In genomic region chr7:28433604-28434254, GRCh38 we compare ENCODE assay signal across 13 cellular contexts. TPM values are rescaled to one million over a fixed set of nuclear protein-coding genes. Genes with fewer than 3 reads are reported as not detected.
DNase-seq lines count a peak whose midpoint lies in the region; ATAC-seq and TF ChIP-seq lines count a peak whose summit lies in the region.
"Had no signal": no experiment of that assay in that cellular context is flagged by ENCODE, and none has a peak within 500 bp of the region (broad histone marks: within the 10 kb centered on the region; RNA-seq: fewer than 3 reads in every experiment).

No MANE protein-coding gene starts in this region.

- H3K23ac ChIP-seq in neuronal stem cell (ENCODE audit: low read depth, low read length, poor library complexity), result no peak overlapping the region

- DNase-seq in DMS53 (lab: John Stamatoyannopoulos, UW), result peak; percentile 18
- no peak for DNase-seq in DMS53 treated with DMSO at 0.1 percent for 48 hours (lab: John Stamatoyannopoulos, UW; ENCODE audit: unreplicated experiment)
- DNase-seq in NCI-H2227 treated with DMSO at 0.1 percent for 48 hours (lab: John Stamatoyannopoulos, UW), result peak; percentile 6
- peak in 3 of 4 donors; percentile 18 to 29 (median 22) for DNase-seq in body of pancreas
- peak; percentile 9 for DNase-seq in neuronal stem cell (ENCODE audit: low spot score)
- DNase-seq in MM.1S, result no peak
- no peak for DNase-seq in SIG-M5 treated with dmso at 0.1 percent for 504 hours (lab: John Stamatoyannopoulos, UW; ENCODE audit: unreplicated experiment)
- DNase-seq: 8988T; activated CD4-positive, alpha-beta T cell treated with anti-CD3 and anti-CD28 coated beads for 48 hours; mammary epithelial cell; PC-9 had no signal

- no peak overlapping the region for H2BK120ac ChIP-seq in neuronal stem cell (ENCODE audit: low read depth, low read length)

- H4K91ac ChIP-seq in neuronal stem cell (ENCODE audit: low read depth, low read length, poor library complexity), result no peak overlapping the region

- no peak overlapping the region for H3K14ac ChIP-seq in neuronal stem cell (ENCODE audit: low read length)

- H4K20me1 ChIP-seq in MM.1S (ENCODE audit: insufficient read depth, low read length), result no peaks in the 10 kb centered on the region

- no peak overlapping the region for H2BK15ac ChIP-seq in neuronal stem cell (ENCODE audit: low read length)

- H3K4me2 ChIP-seq in neuronal stem cell (ENCODE audit: insufficient read depth, low read length, poor library complexity, severe bottlenecking) (no peak overlapping the region), MM.1S (ENCODE audit: low read depth, low read length) (no peak overlapping the region)
- H3K4me2 ChIP-seq: PC-9 had no signal

- H3K18ac ChIP-seq in neuronal stem cell (ENCODE audit: low read length), result no peak overlapping the region

- intact Hi-C loops in body of pancreas (cut with DNase I), result no loop called here

- H3K9me3 ChIP-seq in body of pancreas (no peaks in the 10 kb centered on the region), neuronal stem cell (replicated peaks in 1 of 2; ENCODE audit: control insufficient read depth in 2 of 2, insufficient read depth in 1 of 2, low read depth in 1 of 2, low read length in 2 of 2) (no peaks in the 10 kb centered on the region), MM.1S (replicated peaks; ENCODE audit: insufficient read depth, low read length) (no peaks in the 10 kb centered on the region)

- no peaks in the 10 kb centered on the region for H3F3A ChIP-seq in MM.1S (ENCODE audit: insufficient read depth, low read length)

- H3K36me3 ChIP-seq in body of pancreas (replicated peaks in 1 of 2; ENCODE audit: insufficient read depth in 1 of 2, low read depth in 2 of 2), result no peaks in the 10 kb centered on the region
- no peaks in the 10 kb centered on the region for H3K36me3 ChIP-seq in neuronal stem cell (replicated peaks in 1 of 2; ENCODE audit: control insufficient read depth in 2 of 2, insufficient read depth in 2 of 2, low read length in 2 of 2)
- H3K36me3 ChIP-seq in MM.1S (replicated peaks; ENCODE audit: insufficient read depth, low read length), result no peaks in the 10 kb centered on the region

- no peaks in the 10 kb centered on the region for H3K79me2 ChIP-seq in MM.1S (ENCODE audit: low read length)

- ATAC-seq in body of pancreas (no peak), HG03442 (IDR thresholded peaks at IDR 0.05; ENCODE audit: unreplicated experiment) (no peak)
- ATAC-seq: right cardiac atrium had no signal

- no peak overlapping the region for H3K9ac ChIP-seq in neuronal stem cell (ENCODE audit: low read depth, low read length, poor library complexity)
- H3K9ac ChIP-seq in MM.1S (ENCODE audit: low read length), result no peak overlapping the region

- no peaks in the 10 kb centered on the region for H3K9me2 ChIP-seq in MM.1S (replicated peaks; ENCODE audit: insufficient read depth, low read length)

- WGBS in body of pancreas, 2 donors, result 48 to 53% methylated on average over 6 of the region's 6 CpGs
- no CpG with 5 or more reads among the region's 6 CpGs for WGBS in neuronal stem cell (ENCODE audit: extremely low coverage in 2 of 2, insufficient read length in 2 of 2, insufficient replicate concordance in 1 of 2), 2 donors

- H2AFZ ChIP-seq in neuronal stem cell (ENCODE audit: low read length), result no peak overlapping the region
- H2AFZ ChIP-seq in MM.1S (ENCODE audit: low read length), result no peak overlapping the region
- H2AFZ ChIP-seq: PC-9 had no signal

- no peak overlapping the region for H3K27ac ChIP-seq in body of pancreas
- H3K27ac ChIP-seq in neuronal stem cell (replicated peaks; ENCODE audit: low read length), result no peak overlapping the region
- no peak overlapping the region for H3K27ac ChIP-seq in MM.1S (ENCODE audit: low read length)
- H3K27ac ChIP-seq: PC-9 had no signal

- H4K8ac ChIP-seq in neuronal stem cell (ENCODE audit: low read depth, low read length), result no peak overlapping the region

- no peak overlapping the region for H2BK5ac ChIP-seq in neuronal stem cell (ENCODE audit: low read length)

- TF ChIP-seq POLR2A in body of pancreas (IDR thresholded peaks at IDR 0.05), result no peak

- no peak overlapping the region for H3K4ac ChIP-seq in neuronal stem cell (ENCODE audit: low read length)

- H2AK5ac ChIP-seq in neuronal stem cell (ENCODE audit: low read depth, low read length), result no peak overlapping the region

- H3K4me3 ChIP-seq in body of pancreas, result no peak overlapping the region
- no peak overlapping the region for H3K4me3 ChIP-seq in neuronal stem cell (ENCODE audit: low read length in 2 of 2)
- no peak overlapping the region for H3K4me3 ChIP-seq in MM.1S (ENCODE audit: low read length)
- H3K4me3 ChIP-seq: PC-9 had no signal

- no peaks in the 10 kb centered on the region for H3K27me3 ChIP-seq in body of pancreas
- H3K27me3 ChIP-seq in neuronal stem cell (ENCODE audit: control insufficient read depth in 3 of 3, insufficient read depth in 3 of 3, low read depth in 1 of 3, low read length in 3 of 3), result no peaks in the 10 kb centered on the region
- no peaks in the 10 kb centered on the region for H3K27me3 ChIP-seq in MM.1S (replicated peaks; ENCODE audit: insufficient read depth, low read length)

- no peaks in the 10 kb centered on the region for H3K79me1 ChIP-seq in neuronal stem cell (ENCODE audit: low read depth, low read length)

- no peak for TF ChIP-seq CTCF in body of pancreas (IDR thresholded peaks at IDR 0.05)
- no peak for TF ChIP-seq CTCF in MM.1S (IDR thresholded peaks at IDR 0.05; ENCODE audit: low read length)

- no peak overlapping the region for H2BK12ac ChIP-seq in neuronal stem cell (ENCODE audit: low read length)

- H3K4me1 ChIP-seq in body of pancreas, result no peaks in the 10 kb centered on the region
- H3K4me1 ChIP-seq in neuronal stem cell (ENCODE audit: control insufficient read depth in 2 of 2, insufficient read depth in 1 of 2, low read depth in 1 of 2, low read length in 2 of 2), result peaks cover 4 to 9% of the 10 kb centered on the region in 2 donors
- no peaks in the 10 kb centered on the region for H3K4me1 ChIP-seq in MM.1S (ENCODE audit: low read length)

RNA-seq across cellular contexts. Expression of gene CREB5, which starts 21.4 kb away (rescaled TPM):
- 10 to 100 TPM; 10.4 to 25.7 TPM for total RNA-seq in body of pancreas
- polyA plus RNA-seq in neuronal stem cell (2013, experiment 1 of 2), result 9.5 TPM
- 10.3 TPM for polyA plus RNA-seq in neuronal stem cell (2013, experiment 2 of 2)

Comparison
In these comparisons a context has a peak if more than half of its experiments do, and no peak if none do; other contexts are left out.
1. DNase-seq: peak in DMS53 (single experiment), NCI-H2227 treated with DMSO at 0.1 percent for 48 hours (single experiment), body of pancreas (3 of 4) and neuronal stem cell (single experiment); none in DMS53 treated with DMSO at 0.1 percent for 48 hours (single experiment), MM.1S (single experiment) and SIG-M5 treated with dmso at 0.1 percent for 504 hours (single experiment).